Comparison of ENCODE assay signal across 13 cellular contexts in the genomic region with DNA sequence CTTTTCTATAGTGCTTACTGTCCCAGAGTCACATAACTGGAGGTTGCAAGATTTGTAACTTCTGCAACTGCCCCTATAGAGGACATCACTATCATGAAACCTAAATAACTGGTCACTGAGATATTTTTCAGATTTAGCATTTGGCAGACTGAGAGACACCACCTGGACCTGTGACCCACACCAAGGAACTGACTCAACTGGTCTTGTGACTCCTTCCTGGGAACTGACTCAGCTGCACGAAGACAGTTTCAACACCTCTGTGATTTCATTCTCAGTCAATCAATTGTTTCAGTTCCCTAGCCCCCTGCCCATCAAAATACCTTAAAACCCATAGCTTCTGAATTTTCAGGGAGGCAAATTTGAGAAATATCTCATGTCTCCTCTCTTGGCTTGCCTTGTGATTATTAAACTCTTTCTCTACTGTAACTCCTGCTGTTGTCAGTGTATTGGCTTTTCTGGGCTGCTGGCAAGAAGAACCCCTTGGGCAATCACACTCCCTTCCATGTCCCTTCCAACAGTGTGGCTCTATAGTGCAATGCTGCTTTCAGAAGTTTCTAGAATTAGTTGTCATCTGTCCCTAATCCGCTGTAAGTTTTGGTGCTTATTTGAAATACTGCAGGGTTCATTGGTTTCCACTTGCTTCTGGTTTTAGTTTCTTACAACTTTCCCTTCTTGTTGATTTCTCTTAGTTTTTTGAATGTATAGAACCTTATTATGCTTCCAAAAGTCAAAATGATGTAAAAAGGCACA.
DNase-seq lines count a peak whose midpoint lies in the region; ATAC-seq, FAIRE-seq and TF ChIP-seq lines count a peak whose summit lies in the region.
"Had no signal": no experiment of that assay in that cellular context is flagged by ENCODE, and none has a peak within 500 bp of the region (broad histone marks: within the 10 kb centered on the region; RNA-seq: fewer than 3 reads in every experiment).

No MANE protein-coding gene starts in this region.

- CTCF ChIA-PET in GM12878 (lab: Yijun Ruan, JAX): interaction anchor here (1.0 kb wide), 1 partner anchor 11 kb away, joined by 3 read pairs; no protein-coding TSS in a partner anchor

- H3K27me3 ChIP-seq in GM12878 (replicated peaks in 1 of 2; ENCODE audit: control insufficient read depth in 2 of 2, insufficient read depth in 2 of 2, low read length in 1 of 2): no peaks in the 10 kb centered on the region
- no peaks in the 10 kb centered on the region for H3K27me3 ChIP-seq in left lung
- H3K27me3 ChIP-seq: BLaER1, SJCRH30, uterus had no signal

- in situ Hi-C loops in GM12878 (cut with MboI): no loop called here

- no peak for TF ChIP-seq RAD21 in GM12878 (IDR thresholded peaks at IDR 0.05; ENCODE audit: insufficient read depth, low read depth, low read length)

- SMC1A ChIA-PET in GM12878 (lab: Charles Lee; ENCODE audit: uncharacterized antibody, unreplicated experiment): no interaction called here

- no peak overlapping the region for H3K4me2 ChIP-seq in GM12878 (ENCODE audit: control insufficient read depth, insufficient read depth)
- H3K4me2 ChIP-seq: BLaER1 had no signal

- WGBS in GM12878 (ENCODE audit: insufficient coverage, insufficient replicate concordance, low lambda C conversion rate, missing lambda C conversion rate): 35% methylated on average over 2 of the region's 2 CpGs

- H3K4me3 ChIP-seq in GM12878 (no peak overlapping the region), left lung (no peak overlapping the region)
- H3K4me3 ChIP-seq: BLaER1, SJCRH30, uterus had no signal

- H3K9me3 ChIP-seq in GM12878 (replicated peaks; ENCODE audit: control insufficient read depth, insufficient read depth, low read length): no peaks in the 10 kb centered on the region; the same call in 2 of the 3 replicates
- H3K9me3 ChIP-seq in left lung: no peaks in the 10 kb centered on the region
- H3K9me3 ChIP-seq: BLaER1, SJCRH30, uterus had no signal

- no peaks in the 10 kb centered on the region for H3K36me3 ChIP-seq in GM12878 (ENCODE audit: control insufficient read depth in 2 of 2, insufficient read depth in 2 of 2, low read length in 1 of 2)
- H3K36me3 ChIP-seq in left lung: no peaks in the 10 kb centered on the region
- H3K36me3 ChIP-seq: BLaER1, SJCRH30, uterus had no signal

- TF ChIP-seq POLR2A in GM12892 (IDR thresholded peaks at IDR 0.05; ENCODE audit: low read depth, low read length) (no peak), GM12878 (IDR thresholded peaks at IDR 0.05; ENCODE audit: low read depth, low read length) (no peak)

- H3K27ac ChIP-seq in GM12878 (ENCODE audit: control insufficient read depth, insufficient read depth) (no peak overlapping the region), left lung (no peak overlapping the region)
- H3K27ac ChIP-seq: BLaER1, SJCRH30, uterus had no signal

- intact Hi-C loops in GM12878 (cut with micrococcal nuclease; ENCODE audit: unreplicated experiment): no loop called here
- intact Hi-C loops in left lung (cut with DNase I): no loop called here

- RAD21 ChIA-PET in GM12878 (lab: Charles Lee; ENCODE audit: unreplicated experiment): no interaction called here

- no peak for TF ChIP-seq EP300 in GM12878 (IDR thresholded peaks at IDR 0.05; ENCODE audit: borderline replicate concordance in 1 of 2, control insufficient read depth in 1 of 2, low read depth in 2 of 2, low read length in 2 of 2)

- FAIRE-seq in GM12892 (lab: Jason Lieb, UNC) (peak; percentile 90), GM12878 (lab: Jason Lieb, UNC) (peak; percentile 23)

- no peaks in the 10 kb centered on the region for H3K79me2 ChIP-seq in GM12878 (ENCODE audit: control insufficient read depth, insufficient read depth, low read length)

- ATAC-seq in GM21423 (IDR thresholded peaks at IDR 0.05; ENCODE audit: unreplicated experiment): peak; percentile 55
- peak; percentile 52 for ATAC-seq in HG03280 (IDR thresholded peaks at IDR 0.05; ENCODE audit: unreplicated experiment)
- ATAC-seq in GM12878: no peak
- no peak for ATAC-seq in left lung
- ATAC-seq in HG02973 (IDR thresholded peaks at IDR 0.05; ENCODE audit: unreplicated experiment): no peak

- H3K9ac ChIP-seq in GM12878 (ENCODE audit: control insufficient read depth, insufficient read depth, low read length): no peak overlapping the region
- H3K9ac ChIP-seq: BLaER1 had no signal

- POLR2A ChIA-PET in GM12878 (lab: Charles Lee): no interaction called here

- no peak overlapping the region for H2AFZ ChIP-seq in GM12878 (ENCODE audit: control insufficient read depth, low read depth, low read length)

- BruUV-seq in GM12878 (replicated peaks; lab: Mats Ljungman, UMichigan): no TSS peak

- no peak for DNase-seq in GM12892 (ENCODE audit: insufficient read length)
- DNase-seq in GM12878 (ENCODE audit: low read depth, low spot score): peak; percentile 7
- DNase-seq in left lung: no peak
- no peak for DNase-seq in putamen (ENCODE audit: low spot score)
- DNase-seq in NCI-H82 (lab: John Stamatoyannopoulos, UW): no peak
- DNase-seq: activated B cell treated with CpG ODN at 0.5 μM for 24 hours, GF-D8, SJCRH30, uterus had no signal

- H4K20me1 ChIP-seq in GM12878 (ENCODE audit: control insufficient read depth, insufficient read depth): no peaks in the 10 kb centered on the region
- H4K20me1 ChIP-seq: BLaER1 had no signal

- no peak for TF ChIP-seq CTCF in GM12878 (IDR thresholded peaks at IDR 0.05 in 2 of 3, conservative IDR thresholded peaks at IDR 0.05 in 1 of 3; ENCODE audit: control insufficient read depth in 2 of 3, extremely low read depth in 1 of 3, insufficient read depth in 1 of 3, low read depth in 3 of 3, low read length in 3 of 3)
- no peak for TF ChIP-seq CTCF in left lung (IDR thresholded peaks at IDR 0.05)

- H3K4me1 ChIP-seq in GM12878 (ENCODE audit: control insufficient read depth, insufficient read depth, low read length) (no peaks in the 10 kb centered on the region), left lung (no peaks in the 10 kb centered on the region)
- H3K4me1 ChIP-seq: BLaER1, SJCRH30, uterus had no signal

TF ChIP-seq in GM12878, 131 proteins besides CTCF, POLR2A, EP300 and RAD21 (continues in another document):
- no peak for TF ChIP-seq CBX5 (IDR thresholded peaks at IDR 0.05; ENCODE audit: low read depth)
- TF ChIP-seq MEF2A (IDR thresholded peaks at IDR 0.05; ENCODE audit: insufficient read depth, low read depth, low read length): no peak
- no peak for TF ChIP-seq SRF (IDR thresholded peaks at IDR 0.05; ENCODE audit: low read depth in 2 of 2, low read length in 2 of 2)
- no peak for TF ChIP-seq CHD1 (IDR thresholded peaks at IDR 0.05; ENCODE audit: low read depth, low read length)
- TF ChIP-seq, protein P1, sequence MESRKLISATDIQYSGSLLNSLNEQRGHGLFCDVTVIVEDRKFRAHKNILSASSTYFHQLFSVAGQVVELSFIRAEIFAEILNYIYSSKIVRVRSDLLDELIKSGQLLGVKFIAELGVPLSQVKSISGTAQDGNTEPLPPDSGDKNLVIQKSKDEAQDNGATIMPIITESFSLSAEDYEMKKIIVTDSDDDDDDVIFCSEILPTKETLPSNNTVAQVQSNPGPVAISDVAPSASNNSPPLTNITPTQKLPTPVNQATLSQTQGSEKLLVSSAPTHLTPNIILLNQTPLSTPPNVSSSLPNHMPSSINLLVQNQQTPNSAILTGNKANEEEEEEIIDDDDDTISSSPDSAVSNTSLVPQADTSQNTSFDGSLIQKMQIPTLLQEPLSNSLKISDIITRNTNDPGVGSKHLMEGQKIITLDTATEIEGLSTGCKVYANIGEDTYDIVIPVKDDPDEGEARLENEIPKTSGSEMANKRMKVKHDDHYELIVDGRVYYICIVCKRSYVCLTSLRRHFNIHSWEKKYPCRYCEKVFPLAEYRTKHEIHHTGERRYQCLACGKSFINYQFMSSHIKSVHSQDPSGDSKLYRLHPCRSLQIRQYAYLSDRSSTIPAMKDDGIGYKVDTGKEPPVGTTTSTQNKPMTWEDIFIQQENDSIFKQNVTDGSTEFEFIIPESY (IDR thresholded peaks at IDR 0.05): no peak
- TF ChIP-seq, protein P2, sequence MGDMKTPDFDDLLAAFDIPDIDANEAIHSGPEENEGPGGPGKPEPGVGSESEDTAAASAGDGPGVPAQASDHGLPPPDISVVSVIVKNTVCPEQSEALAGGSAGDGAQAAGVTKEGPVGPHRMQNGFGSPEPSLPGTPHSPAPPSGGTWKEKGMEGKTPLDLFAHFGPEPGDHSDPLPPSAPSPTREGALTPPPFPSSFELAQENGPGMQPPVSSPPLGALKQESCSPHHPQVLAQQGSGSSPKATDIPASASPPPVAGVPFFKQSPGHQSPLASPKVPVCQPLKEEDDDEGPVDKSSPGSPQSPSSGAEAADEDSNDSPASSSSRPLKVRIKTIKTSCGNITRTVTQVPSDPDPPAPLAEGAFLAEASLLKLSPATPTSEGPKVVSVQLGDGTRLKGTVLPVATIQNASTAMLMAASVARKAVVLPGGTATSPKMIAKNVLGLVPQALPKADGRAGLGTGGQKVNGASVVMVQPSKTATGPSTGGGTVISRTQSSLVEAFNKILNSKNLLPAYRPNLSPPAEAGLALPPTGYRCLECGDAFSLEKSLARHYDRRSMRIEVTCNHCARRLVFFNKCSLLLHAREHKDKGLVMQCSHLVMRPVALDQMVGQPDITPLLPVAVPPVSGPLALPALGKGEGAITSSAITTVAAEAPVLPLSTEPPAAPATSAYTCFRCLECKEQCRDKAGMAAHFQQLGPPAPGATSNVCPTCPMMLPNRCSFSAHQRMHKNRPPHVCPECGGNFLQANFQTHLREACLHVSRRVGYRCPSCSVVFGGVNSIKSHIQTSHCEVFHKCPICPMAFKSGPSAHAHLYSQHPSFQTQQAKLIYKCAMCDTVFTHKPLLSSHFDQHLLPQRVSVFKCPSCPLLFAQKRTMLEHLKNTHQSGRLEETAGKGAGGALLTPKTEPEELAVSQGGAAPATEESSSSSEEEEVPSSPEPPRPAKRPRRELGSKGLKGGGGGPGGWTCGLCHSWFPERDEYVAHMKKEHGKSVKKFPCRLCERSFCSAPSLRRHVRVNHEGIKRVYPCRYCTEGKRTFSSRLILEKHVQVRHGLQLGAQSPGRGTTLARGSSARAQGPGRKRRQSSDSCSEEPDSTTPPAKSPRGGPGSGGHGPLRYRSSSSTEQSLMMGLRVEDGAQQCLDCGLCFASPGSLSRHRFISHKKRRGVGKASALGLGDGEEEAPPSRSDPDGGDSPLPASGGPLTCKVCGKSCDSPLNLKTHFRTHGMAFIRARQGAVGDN (IDR thresholded peaks at IDR 0.05): no peak
- TF ChIP-seq JUNB (IDR thresholded peaks at IDR 0.05): peak; percentile 17; the same call in 1 of the 2 replicates
- TF ChIP-seq, protein P3, sequence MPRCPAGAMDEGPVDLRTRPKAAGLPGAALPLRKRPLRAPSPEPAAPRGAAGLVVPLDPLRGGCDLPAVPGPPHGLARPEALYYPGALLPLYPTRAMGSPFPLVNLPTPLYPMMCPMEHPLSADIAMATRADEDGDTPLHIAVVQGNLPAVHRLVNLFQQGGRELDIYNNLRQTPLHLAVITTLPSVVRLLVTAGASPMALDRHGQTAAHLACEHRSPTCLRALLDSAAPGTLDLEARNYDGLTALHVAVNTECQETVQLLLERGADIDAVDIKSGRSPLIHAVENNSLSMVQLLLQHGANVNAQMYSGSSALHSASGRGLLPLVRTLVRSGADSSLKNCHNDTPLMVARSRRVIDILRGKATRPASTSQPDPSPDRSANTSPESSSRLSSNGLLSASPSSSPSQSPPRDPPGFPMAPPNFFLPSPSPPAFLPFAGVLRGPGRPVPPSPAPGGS (IDR thresholded peaks at IDR 0.05; ENCODE audit: borderline replicate concordance, insufficient read depth, low read depth, low read length, poor library complexity, severe bottlenecking): no peak

Comparison
In these comparisons a context has a peak if more than half of its experiments do, and no peak if none do; other contexts are left out.
1. ATAC-seq: peak in GM21423 (single experiment) and HG03280 (single experiment); none in GM12878 (single experiment), left lung (single experiment) and HG02973 (single experiment).